Comparison of ENCODE assay signal across 1 cellular context in the genomic region with DNA sequence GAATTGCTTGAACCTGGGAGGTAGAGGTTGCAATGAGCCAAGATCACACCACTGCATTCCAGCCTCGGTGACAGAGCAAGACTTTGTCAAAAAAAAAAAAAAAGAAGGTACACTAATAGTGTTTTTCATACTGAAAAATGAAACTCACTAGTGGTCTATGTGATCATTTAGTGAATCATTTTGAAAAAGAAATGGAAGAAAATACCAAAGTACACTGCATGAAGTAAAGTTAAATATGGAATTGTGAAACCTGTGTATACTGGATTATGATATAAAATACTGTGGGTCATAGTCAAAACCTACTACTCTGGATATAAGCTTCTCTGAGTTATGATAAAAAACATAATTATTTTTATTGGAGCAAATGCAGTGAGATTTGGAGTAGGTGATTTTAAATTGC.
TF ChIP-seq lines count a peak whose summit lies in the region.

No MANE protein-coding gene starts in this region.

TF ChIP-seq in GM12878, 131 proteins besides CTCF, POLR2A, EP300 and RAD21:
- TF ChIP-seq ZNF384 (IDR thresholded peaks at IDR 0.05; ENCODE audit: borderline replicate concordance, low read depth, low read length) (0 out of 2 replicates have a peak, but pooled peaks have one; percentile 41), MTA2 (IDR thresholded peaks at IDR 0.05; ENCODE audit: low read depth) (peak; percentile 89), RUNX3 (IDR thresholded peaks at IDR 0.05; ENCODE audit: low read length) (peak; percentile 88), ATF7 (IDR thresholded peaks at IDR 0.05; ENCODE audit: low read depth) (peak; percentile 90), CREM (IDR thresholded peaks at IDR 0.05; ENCODE audit: low read depth) (peak; percentile 64; the same call in 1 of the 2 replicates), NR2F1 (conservative IDR thresholded peaks at IDR 0.05) (peak; percentile 61), FOXM1 (IDR thresholded peaks at IDR 0.05; ENCODE audit: low read depth, low read length) (peak; percentile 87; the same call in 1 of the 2 replicates), JUNB (IDR thresholded peaks at IDR 0.05) (peak; percentile 97), TCF7 (IDR thresholded peaks at IDR 0.05; ENCODE audit: borderline replicate concordance) (peak; percentile 43; the same call in 1 of the 2 replicates), EED (IDR thresholded peaks at IDR 0.05; ENCODE audit: low read depth) (peak; percentile 38; the same call in 1 of the 2 replicates), GABPA (IDR thresholded peaks at IDR 0.05; ENCODE audit: low read depth) (peak; percentile 57; the same call in 1 of the 2 replicates), BMI1 (IDR thresholded peaks at IDR 0.05; ENCODE audit: borderline replicate concordance) (peak; percentile 49; the same call in 1 of the 2 replicates), MEF2A (IDR thresholded peaks at IDR 0.05; ENCODE audit: insufficient read depth, low read depth, low read length) (peak; percentile 71), BCL11A (IDR thresholded peaks at IDR 0.05; ENCODE audit: low read depth, low read length) (peak; percentile 55; the same call in 1 of the 2 replicates), ZBED1 (IDR thresholded peaks at IDR 0.05; ENCODE audit: borderline replicate concordance) (0 out of 2 replicates have a peak, but pooled peaks have one; percentile 41), IKZF1 (conservative IDR thresholded peaks at IDR 0.05) (peak; percentile 41; the same call in 1 of the 2 replicates), MTA3 (IDR thresholded peaks at IDR 0.05; ENCODE audit: borderline replicate concordance, low read length) (peak; percentile 58; the same call in 1 of the 2 replicates), NFIC (IDR thresholded peaks at IDR 0.05; ENCODE audit: low read depth, low read length) (peak; percentile 95), DPF2 (IDR thresholded peaks at IDR 0.05) (peak; percentile 51; the same call in 1 of the 2 replicates), MEF2B (IDR thresholded peaks at IDR 0.05; ENCODE audit: partially characterized antibody, poor library complexity, severe bottlenecking) (peak; percentile 52), ZNF217 (IDR thresholded peaks at IDR 0.05) (0 out of 2 replicates have a peak, but pooled peaks have one; percentile 65), IKZF2 (IDR thresholded peaks at IDR 0.05) (peak; percentile 89 to 91), BHLHE40 (IDR thresholded peaks at IDR 0.05; ENCODE audit: borderline replicate concordance in 1 of 2, low read depth in 2 of 2, low read length in 1 of 2) (peak; percentile 13 to 37; a peak in 1 of 4 replicates)
- TF ChIP-seq, protein P1, sequence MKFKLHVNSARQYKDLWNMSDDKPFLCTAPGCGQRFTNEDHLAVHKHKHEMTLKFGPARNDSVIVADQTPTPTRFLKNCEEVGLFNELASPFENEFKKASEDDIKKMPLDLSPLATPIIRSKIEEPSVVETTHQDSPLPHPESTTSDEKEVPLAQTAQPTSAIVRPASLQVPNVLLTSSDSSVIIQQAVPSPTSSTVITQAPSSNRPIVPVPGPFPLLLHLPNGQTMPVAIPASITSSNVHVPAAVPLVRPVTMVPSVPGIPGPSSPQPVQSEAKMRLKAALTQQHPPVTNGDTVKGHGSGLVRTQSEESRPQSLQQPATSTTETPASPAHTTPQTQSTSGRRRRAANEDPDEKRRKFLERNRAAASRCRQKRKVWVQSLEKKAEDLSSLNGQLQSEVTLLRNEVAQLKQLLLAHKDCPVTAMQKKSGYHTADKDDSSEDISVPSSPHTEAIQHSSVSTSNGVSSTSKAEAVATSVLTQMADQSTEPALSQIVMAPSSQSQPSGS (IDR thresholded peaks at IDR 0.05; ENCODE audit: low read length): peak; percentile 90
- TF ChIP-seq, protein P2, sequence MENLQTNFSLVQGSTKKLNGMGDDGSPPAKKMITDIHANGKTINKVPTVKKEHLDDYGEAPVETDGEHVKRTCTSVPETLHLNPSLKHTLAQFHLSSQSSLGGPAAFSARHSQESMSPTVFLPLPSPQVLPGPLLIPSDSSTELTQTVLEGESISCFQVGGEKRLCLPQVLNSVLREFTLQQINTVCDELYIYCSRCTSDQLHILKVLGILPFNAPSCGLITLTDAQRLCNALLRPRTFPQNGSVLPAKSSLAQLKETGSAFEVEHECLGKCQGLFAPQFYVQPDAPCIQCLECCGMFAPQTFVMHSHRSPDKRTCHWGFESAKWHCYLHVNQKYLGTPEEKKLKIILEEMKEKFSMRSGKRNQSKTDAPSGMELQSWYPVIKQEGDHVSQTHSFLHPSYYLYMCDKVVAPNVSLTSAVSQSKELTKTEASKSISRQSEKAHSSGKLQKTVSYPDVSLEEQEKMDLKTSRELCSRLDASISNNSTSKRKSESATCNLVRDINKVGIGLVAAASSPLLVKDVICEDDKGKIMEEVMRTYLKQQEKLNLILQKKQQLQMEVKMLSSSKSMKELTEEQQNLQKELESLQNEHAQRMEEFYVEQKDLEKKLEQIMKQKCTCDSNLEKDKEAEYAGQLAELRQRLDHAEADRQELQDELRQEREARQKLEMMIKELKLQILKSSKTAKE (IDR thresholded peaks at IDR 0.05; ENCODE audit: low read depth, poor library complexity, severe bottlenecking): peak; percentile 45
- TF ChIP-seq, protein P3, sequence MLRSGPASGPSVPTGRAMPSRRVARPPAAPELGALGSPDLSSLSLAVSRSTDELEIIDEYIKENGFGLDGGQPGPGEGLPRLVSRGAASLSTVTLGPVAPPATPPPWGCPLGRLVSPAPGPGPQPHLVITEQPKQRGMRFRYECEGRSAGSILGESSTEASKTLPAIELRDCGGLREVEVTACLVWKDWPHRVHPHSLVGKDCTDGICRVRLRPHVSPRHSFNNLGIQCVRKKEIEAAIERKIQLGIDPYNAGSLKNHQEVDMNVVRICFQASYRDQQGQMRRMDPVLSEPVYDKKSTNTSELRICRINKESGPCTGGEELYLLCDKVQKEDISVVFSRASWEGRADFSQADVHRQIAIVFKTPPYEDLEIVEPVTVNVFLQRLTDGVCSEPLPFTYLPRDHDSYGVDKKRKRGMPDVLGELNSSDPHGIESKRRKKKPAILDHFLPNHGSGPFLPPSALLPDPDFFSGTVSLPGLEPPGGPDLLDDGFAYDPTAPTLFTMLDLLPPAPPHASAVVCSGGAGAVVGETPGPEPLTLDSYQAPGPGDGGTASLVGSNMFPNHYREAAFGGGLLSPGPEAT (IDR thresholded peaks at IDR 0.05; ENCODE audit: low read depth): peak; percentile 72; the same call in 1 of the 2 replicates
